ENCODE assay signal across 18 cellular contexts in the genomic region with DNA sequence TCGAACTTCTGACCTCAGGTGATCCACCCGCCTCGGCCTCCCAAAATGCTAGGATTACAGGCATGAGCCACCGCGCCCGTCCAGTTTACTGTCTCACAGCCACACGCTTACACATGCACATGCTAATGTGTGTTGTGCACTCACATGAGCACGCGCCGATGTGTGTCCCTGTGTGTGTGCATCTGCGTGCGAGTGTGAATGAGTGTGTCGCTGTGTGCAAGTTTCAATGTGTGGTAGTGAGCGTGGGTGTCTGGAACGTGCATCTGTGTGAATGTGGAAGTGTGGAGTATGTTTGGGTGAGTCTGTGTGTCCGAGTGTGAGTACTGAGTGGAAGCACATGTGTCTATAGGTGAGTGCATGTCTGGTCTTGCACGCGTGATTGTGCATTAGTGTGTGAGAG. TPM values are rescaled to one million over a fixed set of nuclear protein-coding genes. Genes with fewer than 3 reads are reported as not detected.
DNase-seq lines count a peak whose midpoint lies in the region; ATAC-seq, FAIRE-seq and TF ChIP-seq lines count a peak whose summit lies in the region.
"Had no signal": no experiment of that assay in that cellular context is flagged by ENCODE, and none has a peak within 500 bp of the region (broad histone marks: within the 10 kb centered on the region; RNA-seq: fewer than 3 reads in every experiment).

No MANE protein-coding gene starts in this region.

- TF ChIP-seq EP300 in HepG2 (IDR thresholded peaks at IDR 0.05; ENCODE audit: low read depth in 2 of 2, low read length in 2 of 2) (no peak), HepG2 (CRISPR knock-in tag; IDR thresholded peaks at IDR 0.05; ENCODE audit: borderline replicate concordance) (no peak)

- H3K9me3 Mint-ChIP-seq in brain (peaks cover 0 to under 1% (median 0%) of the 10 kb centered on the region in 5 experiments), neural progenitor cell (no peaks in the 10 kb centered on the region)
- H3K9me3 Mint-ChIP-seq: CD4-positive, alpha-beta T cell had no signal

- H4K20me1 ChIP-seq in HepG2 (ENCODE audit: insufficient read depth, low read length) (no peaks in the 10 kb centered on the region), neural progenitor cell (ENCODE audit: low read depth) (peaks cover 11% of the 10 kb centered on the region)

- intact Hi-C loops in HepG2 (cut with micrococcal nuclease; ENCODE audit: unreplicated experiment): no loop called here
- intact Hi-C loops in right lobe of liver (cut with DNase I): loop anchor here (10.0 kb wide), 2 partner anchors 78 to 278 kb away; no protein-coding TSS in a partner anchor
- intact Hi-C loops in heart right ventricle (cut with DNase I): loop anchor here in 4 of 10 donors (5.0 to 10.0 kb wide), 3 partner anchors 35 to 75 kb away; a partner anchor contains a TSS

- 88% methylated on average over 18 of the region's 18 CpGs for WGBS in HepG2 (ENCODE audit: low lambda C conversion rate)
- 92% methylated on average over 11 of the region's 18 CpGs for WGBS in right lobe of liver (ENCODE audit: insufficient coverage, low coverage, low lambda C conversion rate, missing lambda C conversion rate)
- WGBS in heart right ventricle, 2 donors: 93 to 96% methylated on average over 18 of the region's 18 CpGs
- 91 to 92% (median 91%) methylated on average over 18 of the region's 18 CpGs for WGBS in small intestine, 3 donors

- H3F3A ChIP-seq in neural progenitor cell (ENCODE audit: low read depth): peaks cover 37% of the 10 kb centered on the region

- H3K27ac ChIP-seq in HepG2 (ENCODE audit: extremely low read length, insufficient read depth, low read length) (no peak overlapping the region), right lobe of liver (no peak overlapping the region), neural progenitor cell (no peak overlapping the region), heart right ventricle (no peak overlapping the region), small intestine (ENCODE audit: low read depth in 1 of 2, low read length in 1 of 2) (no peak overlapping the region)
- H3K27ac ChIP-seq: 22Rv1, A549, C4-2B had no signal

- no peak for TF ChIP-seq POLR2A in HepG2 (IDR thresholded peaks at IDR 0.05; ENCODE audit: insufficient read depth in 1 of 2, low read depth in 2 of 2, low read length in 2 of 2)
- TF ChIP-seq POLR2A in right lobe of liver (IDR thresholded peaks at IDR 0.05): no peak

- CTCF ChIA-PET in HepG2 (lab: Yijun Ruan, JAX; ENCODE audit: low intra/inter-chr PET ratio, low total read pairs): no interaction called here

- BruUV-seq in HepG2 (replicated peaks; lab: Mats Ljungman, UMichigan): no TSS peak

- FAIRE-seq in HepG2 (lab: Jason Lieb, UNC) (no peak), small intestine (lab: Jason Lieb, UNC) (no peak)
- FAIRE-seq: A549, D721Med, G401.6 had no signal

- H3K27me3 Mint-ChIP-seq in brain (peaks cover 16% of the 10 kb centered on the region), neural progenitor cell (ENCODE audit: insufficient read depth, low read depth) (peaks cover 25% of the 10 kb centered on the region)

- peak overlapping the region; percentile 1 to 43 (median 23) for H3K4me3 Mint-ChIP-seq in brain
- H3K4me3 Mint-ChIP-seq in neural progenitor cell: peak overlapping the region; percentile 1
- H3K4me3 Mint-ChIP-seq: CD4-positive, alpha-beta T cell had no signal

- H3K36me3 ChIP-seq in HepG2 (replicated peaks in 1 of 2; ENCODE audit: control insufficient read depth in 1 of 2, insufficient read depth in 2 of 2, low read length in 2 of 2): no peaks in the 10 kb centered on the region
- H3K36me3 ChIP-seq in right lobe of liver: no peaks in the 10 kb centered on the region
- H3K36me3 ChIP-seq in neural progenitor cell: no peaks in the 10 kb centered on the region
- no peaks in the 10 kb centered on the region for H3K36me3 ChIP-seq in heart right ventricle
- H3K36me3 ChIP-seq in small intestine (ENCODE audit: control insufficient read depth in 2 of 2, insufficient read depth in 2 of 2, low read length in 2 of 2): no peaks in the 10 kb centered on the region

- H3K4me1 Mint-ChIP-seq in brain: peaks cover 68% of the 10 kb centered on the region
- peaks cover 35% of the 10 kb centered on the region for H3K4me1 Mint-ChIP-seq in neural progenitor cell

- in situ Hi-C loops in HepG2 (cut with HindIII; ENCODE audit: extremely low pct_ligation_motif_present, low pct_unique_long_range_greater_than_20kb): no loop called here

- H3K4me1 ChIP-seq in HepG2 (ENCODE audit: insufficient read depth, low read length) (peaks cover 13% of the 10 kb centered on the region), right lobe of liver (peaks cover 0 to 2% (median 0%) of the 10 kb centered on the region in 4 donors), neural progenitor cell (peaks cover 4% of the 10 kb centered on the region), heart right ventricle (peaks cover 0 to 26% (median 13%) of the 10 kb centered on the region in 9 donors), small intestine (ENCODE audit: control insufficient read depth in 2 of 2, insufficient read depth in 1 of 2, low read depth in 1 of 2, low read length in 1 of 2) (no peaks in the 10 kb centered on the region)

- H3K79me2 ChIP-seq in HepG2 (ENCODE audit: insufficient read depth, low read length) (no peaks in the 10 kb centered on the region), neural progenitor cell (ENCODE audit: low read depth) (no peaks in the 10 kb centered on the region)

- ATAC-seq in HepG2 (no peak), right lobe of liver (no peak), GM21447 (IDR thresholded peaks at IDR 0.05; ENCODE audit: unreplicated experiment) (no peak), heart right ventricle (no peak)
- ATAC-seq: A549 had no signal

- POLR2A ChIA-PET in HepG2 (lab: Yijun Ruan, JAX): no interaction called here

- H3K36me3 Mint-ChIP-seq in brain (peaks cover 28% of the 10 kb centered on the region), neural progenitor cell (peaks cover 2% of the 10 kb centered on the region)

- H2AFZ ChIP-seq in HepG2 (ENCODE audit: low read length) (no peak overlapping the region), neural progenitor cell (replicated peaks) (no peak overlapping the region)

- no peaks in the 10 kb centered on the region; a peak in 1 of 5 replicates for H3K27me3 ChIP-seq in HepG2 (ENCODE audit: control insufficient read depth in 1 of 2, insufficient read depth in 2 of 2, low read length in 2 of 2)
- H3K27me3 ChIP-seq in right lobe of liver: peaks cover 0 to 12% of the 10 kb centered on the region in 2 donors
- H3K27me3 ChIP-seq in neural progenitor cell: peaks cover 25% of the 10 kb centered on the region
- peaks cover 10 to 98% (median 83%) of the 10 kb centered on the region in 7 donors for H3K27me3 ChIP-seq in heart right ventricle
- peaks cover 3 to 32% of the 10 kb centered on the region in 2 donors for H3K27me3 ChIP-seq in small intestine (ENCODE audit: control insufficient read depth in 2 of 2, insufficient read depth in 2 of 2, low read length in 2 of 2)

- H3K4me3 ChIP-seq in HepG2 (replicated peaks in 1 of 3; ENCODE audit: insufficient read depth in 1 of 3, low read depth in 2 of 3, low read length in 3 of 3): no peak overlapping the region
- no peak overlapping the region for H3K4me3 ChIP-seq in right lobe of liver
- no peak overlapping the region for H3K4me3 ChIP-seq in neural progenitor cell
- H3K4me3 ChIP-seq in heart right ventricle: no peak overlapping the region
- H3K4me3 ChIP-seq in small intestine (ENCODE audit: low read depth in 1 of 2, low read length in 2 of 2): no peak overlapping the region
- H3K4me3 ChIP-seq: A549, HAP-1 had no signal

- H3K9ac ChIP-seq in HepG2 (ENCODE audit: insufficient read depth, low read depth, low read length) (no peak overlapping the region), neural progenitor cell (no peak overlapping the region)

- H3K4me2 ChIP-seq in HepG2 (ENCODE audit: low read depth, low read length) (no peak overlapping the region), neural progenitor cell (no peak overlapping the region)
- H3K4me2 ChIP-seq: A549 had no signal

- H3K9me3 ChIP-seq in HepG2 (ENCODE audit: low read length) (no peaks in the 10 kb centered on the region), right lobe of liver (no peaks in the 10 kb centered on the region), neural progenitor cell (ENCODE audit: low read depth) (no peaks in the 10 kb centered on the region), heart right ventricle (no peaks in the 10 kb centered on the region), small intestine (ENCODE audit: control insufficient read depth, low read depth) (no peaks in the 10 kb centered on the region)
- H3K9me3 ChIP-seq: A549, Caco-2, HAP-1 had no signal

- no peak for TF ChIP-seq RAD21 in HepG2 (CRISPR knock-in tag; IDR thresholded peaks at IDR 0.05)

- DNase-seq in HepG2 (ENCODE audit: low spot score): no peak
- DNase-seq in right lobe of liver: no peak
- DNase-seq in neural progenitor cell (ENCODE audit: low spot score): no peak
- no peak for DNase-seq in heart right ventricle
- DNase-seq in small intestine: no peak
- DNase-seq: AML-193; Caco-2; CD4-positive, alpha-beta T cell had no signal

- H3K27ac Mint-ChIP-seq in brain: peak overlapping the region in 3 of 5 experiments; percentile 3 to 21 (median 4)
- H3K27ac Mint-ChIP-seq in neural progenitor cell: no peak overlapping the region
- H3K27ac Mint-ChIP-seq: CD4-positive, alpha-beta T cell had no signal

- TF ChIP-seq CTCF in HepG2 (CRISPR knock-in tag; IDR thresholded peaks at IDR 0.05): no peak
- TF ChIP-seq CTCF in right lobe of liver (IDR thresholded peaks at IDR 0.05): no peak
- TF ChIP-seq CTCF in brain (conservative IDR thresholded peaks at IDR 0.05): no peak
- TF ChIP-seq CTCF in neural progenitor cell (IDR thresholded peaks at IDR 0.05): no peak
- no peak for TF ChIP-seq CTCF in heart right ventricle (IDR thresholded peaks at IDR 0.05)

RNA-seq across cellular contexts. Expression of a gene that starts 4.2 kb away (rescaled TPM):
- total RNA-seq in HepG2 (2016; rRNA removed; fragmentation: Illumina TruSeq; extraction: Trizol) (0.27 and 0.73 TPM in 2 replicates), right lobe of liver (under 1 TPM in 4 of 6 experiments, not detected in 2; 0.06 to 0.49 (median 0.34) TPM), neural progenitor cell (ENCODE audit: low replicate concordance) (8.3 and 13.3 TPM in 2 replicates), heart right ventricle (under 1 TPM in 8 of 10 donors, not detected in 2; 0.15 to 0.88 (median 0.37) TPM)
- 1.2 and 1.3 TPM in 2 replicates for total RNA-seq in HepG2 (2016; cell fraction: cytosol; rRNA removed; fragmentation: Illumina TruSeq; extraction: Trizol; ENCODE audit: low read depth)
- 1.1 and 1.5 TPM in 2 replicates for total RNA-seq in HepG2 (2016; cell fraction: insoluble cytoplasmic fraction; rRNA removed; fragmentation: Illumina TruSeq; extraction: Trizol)
- total RNA-seq in HepG2 (2016; cell fraction: membrane; rRNA removed; fragmentation: Illumina TruSeq; extraction: Trizol): 1.4 and 1.8 TPM in 2 replicates
- 1.3 and 1.9 TPM in 2 replicates for total RNA-seq in HepG2 (2016; cell fraction: nucleus; rRNA removed; fragmentation: Illumina TruSeq; extraction: Trizol)
- polyA plus RNA-seq in HepG2 (2011; rRNA removed) (4.7 and 5.6 TPM in 2 replicates), brain (ENCODE audit: insufficient read depth, low read depth, low replicate concordance) (33.7 TPM), heart right ventricle (under 1 TPM; 0.07 to 0.23 TPM), small intestine (1 to 10 TPM in 2 of 3 donors, under 1 TPM in 1; 0.54 to 3.3 (median 1.1) TPM)
- polyA plus RNA-seq in HepG2 (2011; cell fraction: cytosol; rRNA removed): 2.8 and 3.5 TPM in 2 replicates
- 27.4 and 28.9 TPM in 2 replicates for polyA plus RNA-seq in HepG2 (2011; cell fraction: nucleus; rRNA removed)
- polyA plus RNA-seq in HepG2 (2012): 4.1 and 5.1 TPM in 2 replicates
- 3.5 and 3.6 TPM in 2 replicates for polyA plus RNA-seq in HepG2 (2016; cell fraction: cytosol; fragmentation: Illumina TruSeq; extraction: Trizol; ENCODE audit: low read depth)
- polyA plus RNA-seq in HepG2 (2016; cell fraction: insoluble cytoplasmic fraction; fragmentation: Illumina TruSeq; extraction: Trizol; ENCODE audit: low read depth): 1.2 and 1.3 TPM in 2 replicates
- polyA plus RNA-seq in HepG2 (2016; cell fraction: membrane; fragmentation: Illumina TruSeq; extraction: Trizol; ENCODE audit: low read depth): 3.2 and 3.3 TPM in 2 replicates
- polyA plus RNA-seq in HepG2 (2016; cell fraction: nucleus; fragmentation: Illumina TruSeq; extraction: Trizol; ENCODE audit: insufficient read depth, low read depth): 3.9 and 5.3 TPM in 2 replicates
- polyA minus RNA-seq in HepG2 (2011; rRNA and poly(A)+ RNA removed; ENCODE audit: low replicate concordance): 2.4 and 8.0 TPM in 2 replicates
- 1.8 and 2.2 TPM in 2 replicates for polyA minus RNA-seq in HepG2 (2011; cell fraction: cytosol; rRNA and poly(A)+ RNA removed)
- polyA minus RNA-seq in HepG2 (2011; cell fraction: nucleus; rRNA and poly(A)+ RNA removed): 2.4 and 2.7 TPM in 2 replicates

RNA-seq across cellular contexts. Expression of a gene that starts 8.1 kb away (rescaled TPM):
- 0.27 TPM in 1 of 2 replicates, not detected in the other for total RNA-seq in HepG2 (2016; rRNA removed; fragmentation: Illumina TruSeq; extraction: Trizol)
- not detected in 2 replicates for total RNA-seq in HepG2 (2016; cell fraction: cytosol; rRNA removed; fragmentation: Illumina TruSeq; extraction: Trizol; ENCODE audit: low read depth)
- total RNA-seq in HepG2 (2016; cell fraction: insoluble cytoplasmic fraction; rRNA removed; fragmentation: Illumina TruSeq; extraction: Trizol): 0.17 TPM in 1 of 2 replicates, not detected in the other
- not detected in 2 replicates for total RNA-seq in HepG2 (2016; cell fraction: membrane; rRNA removed; fragmentation: Illumina TruSeq; extraction: Trizol)
- not detected in 2 replicates for total RNA-seq in HepG2 (2016; cell fraction: nucleus; rRNA removed; fragmentation: Illumina TruSeq; extraction: Trizol)
- polyA plus RNA-seq in HepG2 (2011; rRNA removed): 0.35 and 0.48 TPM in 2 replicates
- polyA plus RNA-seq in HepG2 (2011; cell fraction: cytosol; rRNA removed): 0.52 and 0.71 TPM in 2 replicates
- polyA plus RNA-seq in HepG2 (2011; cell fraction: nucleus; rRNA removed): 0.57 and 0.59 TPM in 2 replicates
- 1.1 and 1.8 TPM in 2 replicates for polyA plus RNA-seq in HepG2 (2012)
- polyA plus RNA-seq in HepG2 (2016; cell fraction: cytosol; fragmentation: Illumina TruSeq; extraction: Trizol; ENCODE audit: low read depth): 0.18 TPM in 1 of 2 replicates, not detected in the other
- polyA plus RNA-seq in HepG2 (2016; cell fraction: insoluble cytoplasmic fraction; fragmentation: Illumina TruSeq; extraction: Trizol; ENCODE audit: low read depth): not detected in 2 replicates
- 0.15 TPM in 1 of 2 replicates, not detected in the other for polyA plus RNA-seq in HepG2 (2016; cell fraction: membrane; fragmentation: Illumina TruSeq; extraction: Trizol; ENCODE audit: low read depth)
- polyA plus RNA-seq in HepG2 (2016; cell fraction: nucleus; fragmentation: Illumina TruSeq; extraction: Trizol; ENCODE audit: insufficient read depth, low read depth): 0.49 TPM in 1 of 2 replicates, not detected in the other
- polyA minus RNA-seq in HepG2 (2011; rRNA and poly(A)+ RNA removed; ENCODE audit: low replicate concordance): 0.12 and 0.44 TPM in 2 replicates
- not detected in 2 replicates for polyA minus RNA-seq in HepG2 (2011; cell fraction: cytosol; rRNA and poly(A)+ RNA removed)
- not detected in 2 replicates for polyA minus RNA-seq in HepG2 (2011; cell fraction: nucleus; rRNA and poly(A)+ RNA removed)
- not detected for total RNA-seq in right lobe of liver
- polyA plus RNA-seq in brain (ENCODE audit: insufficient read depth, low read depth, low replicate concordance): 20.0 TPM
- 0.19 TPM in 1 of 2 replicates, not detected in the other for total RNA-seq in neural progenitor cell (ENCODE audit: low replicate concordance)
- total RNA-seq in heart right ventricle: not detected
- polyA plus RNA-seq in heart right ventricle: not detected
- 1 to 10 TPM in 1 of 3 donors, under 1 TPM in 1, not detected in 1; 0.67 to 1.7 TPM for polyA plus RNA-seq in small intestine
- total RNA-seq: Caco-2; CD4-positive, alpha-beta T cell; H4 had no signal

RNA-seq across cellular contexts. Expression of a gene that starts 36.1 kb away (rescaled TPM):
- 35.8 and 44.0 TPM in 2 replicates for total RNA-seq in HepG2 (2016; rRNA removed; fragmentation: Illumina TruSeq; extraction: Trizol)
- 9.6 and 10.1 TPM in 2 replicates for total RNA-seq in HepG2 (2016; cell fraction: cytosol; rRNA removed; fragmentation: Illumina TruSeq; extraction: Trizol; ENCODE audit: low read depth)
- 42.1 and 45.3 TPM in 2 replicates for total RNA-seq in HepG2 (2016; cell fraction: insoluble cytoplasmic fraction; rRNA removed; fragmentation: Illumina TruSeq; extraction: Trizol)
- total RNA-seq in HepG2 (2016; cell fraction: membrane; rRNA removed; fragmentation: Illumina TruSeq; extraction: Trizol): 6.9 and 12.1 TPM in 2 replicates
- total RNA-seq in HepG2 (2016; cell fraction: nucleus; rRNA removed; fragmentation: Illumina TruSeq; extraction: Trizol): 16.9 and 20.6 TPM in 2 replicates
- 18.4 and 25.1 TPM in 2 replicates for polyA plus RNA-seq in HepG2 (2011; rRNA removed)
- polyA plus RNA-seq in HepG2 (2011; cell fraction: cytosol; rRNA removed): 29.0 and 49.3 TPM in 2 replicates
- 16.5 and 17.7 TPM in 2 replicates for polyA plus RNA-seq in HepG2 (2011; cell fraction: nucleus; rRNA removed)
- 14.7 and 18.3 TPM in 2 replicates for polyA plus RNA-seq in HepG2 (2012)
- polyA plus RNA-seq in HepG2 (2016; cell fraction: cytosol; fragmentation: Illumina TruSeq; extraction: Trizol; ENCODE audit: low read depth): 11.8 and 12.6 TPM in 2 replicates
- 51.0 and 52.7 TPM in 2 replicates for polyA plus RNA-seq in HepG2 (2016; cell fraction: insoluble cytoplasmic fraction; fragmentation: Illumina TruSeq; extraction: Trizol; ENCODE audit: low read depth)
- polyA plus RNA-seq in HepG2 (2016; cell fraction: membrane; fragmentation: Illumina TruSeq; extraction: Trizol; ENCODE audit: low read depth): 9.0 and 9.3 TPM in 2 replicates
- polyA plus RNA-seq in HepG2 (2016; cell fraction: nucleus; fragmentation: Illumina TruSeq; extraction: Trizol; ENCODE audit: insufficient read depth, low read depth): 31.7 and 33.2 TPM in 2 replicates
- polyA minus RNA-seq in HepG2 (2011; rRNA and poly(A)+ RNA removed; ENCODE audit: low replicate concordance): 44.4 and 185 TPM in 2 replicates
- polyA minus RNA-seq in HepG2 (2011; cell fraction: cytosol; rRNA and poly(A)+ RNA removed): 18.6 and 30.1 TPM in 2 replicates
- polyA minus RNA-seq in HepG2 (2011; cell fraction: nucleus; rRNA and poly(A)+ RNA removed): 8.7 and 11.3 TPM in 2 replicates
- 1 to 10 TPM; 2.1 to 7.1 (median 3.7) TPM for total RNA-seq in right lobe of liver
- 119 TPM for polyA plus RNA-seq in brain (ENCODE audit: insufficient read depth, low read depth, low replicate concordance)
- 60.3 and 61.3 TPM in 2 replicates for total RNA-seq in neural progenitor cell (ENCODE audit: low replicate concordance)
- total RNA-seq in heart right ventricle: 1 to 10 TPM; 1.9 to 5.7 (median 4.1) TPM
- polyA plus RNA-seq in heart right ventricle: 1 to 10 TPM; 3.1 to 6.9 TPM
- 10 to 100 TPM in 1 of 3 donors, 1 to 10 TPM in 2; 3.1 to 22.3 (median 7.0) TPM for polyA plus RNA-seq in small intestine

RNA-seq across cellular contexts. Expression of a gene that starts 38.7 kb away (rescaled TPM):
- total RNA-seq in HepG2 (2016; rRNA removed; fragmentation: Illumina TruSeq; extraction: Trizol) (3.4 and 7.5 TPM in 2 replicates), right lobe of liver (10 to 100 TPM; 18.2 to 36.3 (median 26.8) TPM), neural progenitor cell (ENCODE audit: low replicate concordance) (8.7 and 16.5 TPM in 2 replicates), heart right ventricle (10 to 100 TPM; 16.9 to 34.9 (median 19.9) TPM)
- total RNA-seq in HepG2 (2016; cell fraction: cytosol; rRNA removed; fragmentation: Illumina TruSeq; extraction: Trizol; ENCODE audit: low read depth): 1.7 TPM in 2 replicates
- total RNA-seq in HepG2 (2016; cell fraction: insoluble cytoplasmic fraction; rRNA removed; fragmentation: Illumina TruSeq; extraction: Trizol): 3.7 and 7.7 TPM in 2 replicates
- 2.8 and 3.4 TPM in 2 replicates for total RNA-seq in HepG2 (2016; cell fraction: membrane; rRNA removed; fragmentation: Illumina TruSeq; extraction: Trizol)
- total RNA-seq in HepG2 (2016; cell fraction: nucleus; rRNA removed; fragmentation: Illumina TruSeq; extraction: Trizol): 5.1 and 7.3 TPM in 2 replicates
- polyA plus RNA-seq in HepG2 (2011; rRNA removed) (16.2 and 19.0 TPM in 2 replicates), brain (ENCODE audit: insufficient read depth, low read depth, low replicate concordance) (56.9 TPM), heart right ventricle (10 to 100 TPM; 10.5 to 25.6 TPM), small intestine (10 to 100 TPM in 2 of 3 donors, 1 to 10 TPM in 1; 6.5 to 43.1 (median 10.8) TPM)
- polyA plus RNA-seq in HepG2 (2011; cell fraction: cytosol; rRNA removed): 15.9 and 21.4 TPM in 2 replicates
- polyA plus RNA-seq in HepG2 (2011; cell fraction: nucleus; rRNA removed): 3.6 and 3.7 TPM in 2 replicates
- 4.7 and 9.6 TPM in 2 replicates for polyA plus RNA-seq in HepG2 (2012)
- 1.6 and 2.0 TPM in 2 replicates for polyA plus RNA-seq in HepG2 (2016; cell fraction: cytosol; fragmentation: Illumina TruSeq; extraction: Trizol; ENCODE audit: low read depth)
- polyA plus RNA-seq in HepG2 (2016; cell fraction: insoluble cytoplasmic fraction; fragmentation: Illumina TruSeq; extraction: Trizol; ENCODE audit: low read depth): 3.1 and 4.3 TPM in 2 replicates
- 2.1 and 2.2 TPM in 2 replicates for polyA plus RNA-seq in HepG2 (2016; cell fraction: membrane; fragmentation: Illumina TruSeq; extraction: Trizol; ENCODE audit: low read depth)
- polyA plus RNA-seq in HepG2 (2016; cell fraction: nucleus; fragmentation: Illumina TruSeq; extraction: Trizol; ENCODE audit: insufficient read depth, low read depth): 13.1 and 14.9 TPM in 2 replicates
- 20.7 and 57.6 TPM in 2 replicates for polyA minus RNA-seq in HepG2 (2011; rRNA and poly(A)+ RNA removed; ENCODE audit: low replicate concordance)
- polyA minus RNA-seq in HepG2 (2011; cell fraction: cytosol; rRNA and poly(A)+ RNA removed): 6.6 and 11.3 TPM in 2 replicates
- polyA minus RNA-seq in HepG2 (2011; cell fraction: nucleus; rRNA and poly(A)+ RNA removed): 1.8 and 3.6 TPM in 2 replicates

RNA-seq across cellular contexts. Expression of a gene that starts 40.6 kb away (rescaled TPM):
- total RNA-seq in HepG2 (2016; rRNA removed; fragmentation: Illumina TruSeq; extraction: Trizol): 14.9 and 23.5 TPM in 2 replicates
- total RNA-seq in HepG2 (2016; cell fraction: cytosol; rRNA removed; fragmentation: Illumina TruSeq; extraction: Trizol; ENCODE audit: low read depth): not detected in 2 replicates
- 11.9 and 20.6 TPM in 2 replicates for total RNA-seq in HepG2 (2016; cell fraction: insoluble cytoplasmic fraction; rRNA removed; fragmentation: Illumina TruSeq; extraction: Trizol)
- 2.6 and 4.1 TPM in 2 replicates for total RNA-seq in HepG2 (2016; cell fraction: membrane; rRNA removed; fragmentation: Illumina TruSeq; extraction: Trizol)
- 1.9 and 3.1 TPM in 2 replicates for total RNA-seq in HepG2 (2016; cell fraction: nucleus; rRNA removed; fragmentation: Illumina TruSeq; extraction: Trizol)
- polyA plus RNA-seq in HepG2 (2011; rRNA removed): 4.8 and 5.2 TPM in 2 replicates
- polyA plus RNA-seq in HepG2 (2011; cell fraction: cytosol; rRNA removed): 1.3 TPM in 1 of 2 replicates, not detected in the other
- polyA plus RNA-seq in HepG2 (2011; cell fraction: nucleus; rRNA removed): not detected in 2 replicates
- 2.7 and 6.2 TPM in 2 replicates for polyA plus RNA-seq in HepG2 (2012)
- polyA plus RNA-seq in HepG2 (2016; cell fraction: cytosol; fragmentation: Illumina TruSeq; extraction: Trizol; ENCODE audit: low read depth): 2.4 and 2.9 TPM in 2 replicates
- polyA plus RNA-seq in HepG2 (2016; cell fraction: insoluble cytoplasmic fraction; fragmentation: Illumina TruSeq; extraction: Trizol; ENCODE audit: low read depth): 29.9 and 31.8 TPM in 2 replicates
- 4.8 and 5.8 TPM in 2 replicates for polyA plus RNA-seq in HepG2 (2016; cell fraction: membrane; fragmentation: Illumina TruSeq; extraction: Trizol; ENCODE audit: low read depth)
- polyA plus RNA-seq in HepG2 (2016; cell fraction: nucleus; fragmentation: Illumina TruSeq; extraction: Trizol; ENCODE audit: insufficient read depth, low read depth): 4.4 and 8.0 TPM in 2 replicates
- polyA minus RNA-seq in HepG2 (2011; rRNA and poly(A)+ RNA removed; ENCODE audit: low replicate concordance): 1.1 and 55.0 TPM in 2 replicates
- not detected in 2 replicates for polyA minus RNA-seq in HepG2 (2011; cell fraction: cytosol; rRNA and poly(A)+ RNA removed)
- polyA minus RNA-seq in HepG2 (2011; cell fraction: nucleus; rRNA and poly(A)+ RNA removed): not detected in 2 replicates
- 1 to 10 TPM in 3 of 6 experiments, under 1 TPM in 2, not detected in 1; 0.62 to 2.0 (median 1.2) TPM for total RNA-seq in right lobe of liver
- polyA plus RNA-seq in brain (ENCODE audit: insufficient read depth, low read depth, low replicate concordance): 48.0 TPM
- not detected in 2 replicates for total RNA-seq in neural progenitor cell (ENCODE audit: low replicate concordance)
- total RNA-seq in heart right ventricle: 1 to 10 TPM in 9 of 10 donors, under 1 TPM in 1; 0.72 to 4.8 (median 2.4) TPM
- polyA plus RNA-seq in heart right ventricle: 1 to 10 TPM; 2.7 to 3.8 TPM
- 1 to 10 TPM in 2 of 3 donors, not detected in 1; 3.1 to 4.0 TPM for polyA plus RNA-seq in small intestine
- total RNA-seq: H4, HT-29 had no signal
